In the genomic region with DNA sequence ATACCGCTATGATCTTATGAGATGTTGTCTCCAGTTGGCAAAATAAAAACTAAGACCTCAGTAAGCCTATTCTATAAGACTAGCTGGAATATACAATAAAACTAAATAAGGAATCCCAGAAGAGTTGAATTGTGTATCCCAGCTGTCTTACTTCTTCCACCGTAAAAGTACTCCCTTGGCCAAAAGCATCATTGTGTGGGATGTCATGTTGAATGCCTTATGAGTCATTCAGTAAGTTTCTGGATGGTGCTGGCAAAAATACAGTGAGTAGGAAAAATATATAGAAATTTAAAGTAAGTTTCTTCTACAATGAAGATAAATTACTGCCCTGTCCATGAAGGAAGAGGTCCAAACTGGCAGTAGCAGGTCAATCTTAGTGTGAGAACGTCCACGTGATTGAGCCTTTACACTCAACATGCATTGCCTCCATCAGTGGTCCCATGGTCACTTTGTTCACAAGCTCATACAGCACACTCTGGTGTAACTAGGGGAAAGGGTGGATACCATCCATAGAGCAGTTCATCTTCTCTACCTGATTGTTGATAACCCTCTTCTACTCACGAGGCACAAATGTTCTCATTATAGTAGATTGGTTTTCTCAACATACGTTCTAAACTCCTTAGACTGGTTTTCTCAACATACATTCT, we compare ENCODE assay signal across 9 cellular contexts. TPM values are rescaled to one million over a fixed set of nuclear protein-coding genes. Genes with fewer than 3 reads are reported as not detected.
DNase-seq lines count a peak whose midpoint lies in the region; ATAC-seq, FAIRE-seq and TF ChIP-seq lines count a peak whose summit lies in the region.
"Had no signal": no experiment of that assay in that cellular context is flagged by ENCODE, and none has a peak within 500 bp of the region (broad histone marks: within the 10 kb centered on the region; RNA-seq: fewer than 3 reads in every experiment).

No MANE protein-coding gene starts in this region.

- CTCF ChIA-PET in activated CD8-positive, alpha-beta T cell treated with anti-CD3 and anti-CD28 coated beads, Interleukin-2, amount 10 ng/mL, durations not matched to agents 7 days and 5 days (lab: Charles Lee) = interaction anchor here (0.6 to 3.9 kb wide), 11 partner anchors 9 to 239 kb away, joined by 3 to 19 read pairs (median 4); partner anchors contain the start of genes ABCC10, CRIP3, DLK2 and ZNF318

- POLR2A ChIA-PET in activated CD8-positive, alpha-beta T cell treated with anti-CD3 and anti-CD28 coated beads, Interleukin-2, amount 10 ng/mL, durations not matched to agents 7 days and 5 days (lab: Charles Lee) = interaction anchor here (0.8 to 4.1 kb wide), 2 partner anchors 14 to 47 kb away, joined by 3 to 24 read pairs; partner anchors contain the start of gene ZNF318

- no peaks in the 10 kb centered on the region for H3F3A ChIP-seq in neural progenitor cell (ENCODE audit: low read depth)

- no peaks in the 10 kb centered on the region for H3K79me2 ChIP-seq in DND-41 (ENCODE audit: insufficient read depth, low read length)
- no peaks in the 10 kb centered on the region for H3K79me2 ChIP-seq in keratinocyte (ENCODE audit: control insufficient read depth, insufficient read depth, low read length)
- H3K79me2 ChIP-seq in neural progenitor cell (ENCODE audit: low read depth) = no peaks in the 10 kb centered on the region

- intact Hi-C loops in left cardiac atrium (cut with DNase I) = no loop called here

- ATAC-seq in DND-41 (ENCODE audit: insufficient read depth, low read depth) (peak; percentile 27; the same call in 2 of the 3 replicates), left cardiac atrium (no peak), HG03469 (IDR thresholded peaks at IDR 0.05; ENCODE audit: unreplicated experiment) (no peak)
- no peak for ATAC-seq in activated CD8-positive, alpha-beta T cell treated with anti-CD3 and anti-CD28 coated beads, Interleukin-2, amount 10 ng/mL, durations not matched to agents 7 days and 5 days

- dilution Hi-C loops in keratinocyte (cut with MboI; ENCODE audit: extremely low pct_ligation_motif_present, low sequenced_read_pairs) = no loop called here

- no peak overlapping the region for H2AFZ ChIP-seq in DND-41 (ENCODE audit: low read depth, low read length)
- peak overlapping the region; percentile 55 for H2AFZ ChIP-seq in keratinocyte (ENCODE audit: control insufficient read depth, low read length)
- no peak overlapping the region for H2AFZ ChIP-seq in neural progenitor cell (replicated peaks)

- no peaks in the 10 kb centered on the region for H3K9me3 Mint-ChIP-seq in HFFc6
- H3K9me3 Mint-ChIP-seq in activated CD8-positive, alpha-beta T cell treated with anti-CD3 and anti-CD28 coated beads, Interleukin-2, amount 10 ng/mL, durations not matched to agents 7 days and 5 days (ENCODE audit: insufficient read depth) = no peaks in the 10 kb centered on the region
- no peaks in the 10 kb centered on the region for H3K9me3 Mint-ChIP-seq in neural progenitor cell

- no peaks in the 10 kb centered on the region for H3K9me1 ChIP-seq in keratinocyte (ENCODE audit: control insufficient read depth, extremely low read depth, insufficient read depth, low read length)

- H3K36me3 ChIP-seq in DND-41 (ENCODE audit: insufficient read depth, low read length) (no peaks in the 10 kb centered on the region), keratinocyte (ENCODE audit: control insufficient read depth in 2 of 2, extremely low read depth in 1 of 2, insufficient read depth in 2 of 2, low read length in 2 of 2) (no peaks in the 10 kb centered on the region), neural progenitor cell (no peaks in the 10 kb centered on the region)

- DNase-seq in DND-41 (no peak), HFFc6 (peak; percentile 30), keratinocyte (ENCODE audit: low read depth, low spot score) (no peak), neural progenitor cell (ENCODE audit: low spot score) (no peak), left cardiac atrium (no peak), NK-92 (lab: John Stamatoyannopoulos, UW; ENCODE audit: unreplicated experiment) (no peak)
- DNase-seq in activated CD8-positive, alpha-beta T cell treated with anti-CD3 and anti-CD28 coated beads, Interleukin-2, amount 10 ng/mL, durations not matched to agents 7 days and 5 days = no peak
- DNase-seq: NCI-H2081 had no signal

- H3K4me3 ChIP-seq in DND-41 (ENCODE audit: low read depth in 1 of 2, low read length in 2 of 2) (no peak overlapping the region), keratinocyte (ENCODE audit: control insufficient read depth in 2 of 3, extremely low read depth in 1 of 3, insufficient read depth in 2 of 3, low read depth in 1 of 3, low read length in 3 of 3) (no peak overlapping the region), neural progenitor cell (no peak overlapping the region)

- H3K4me2 ChIP-seq in DND-41 (ENCODE audit: insufficient read depth, low read length) (peak overlapping the region; percentile 37; the same call in 1 of the 2 replicates), keratinocyte (ENCODE audit: control insufficient read depth, extremely low read depth, insufficient read depth, low read depth, low read length) (peak overlapping the region; percentile 25), neural progenitor cell (no peak overlapping the region)

- no peak for TF ChIP-seq CTCF in DND-41 (IDR thresholded peaks at IDR 0.05; ENCODE audit: borderline replicate concordance, extremely low read depth, low read length, poor library complexity, severe bottlenecking)
- no peak for TF ChIP-seq CTCF in HFFc6 (IDR thresholded peaks at IDR 0.05)
- no peak for TF ChIP-seq CTCF in keratinocyte (optimal IDR thresholded peaks at IDR 0.05 in 1 of 3, IDR thresholded peaks at IDR 0.05 in 1 of 3, conservative IDR thresholded peaks at IDR 0.05 in 1 of 3; ENCODE audit: extremely low read depth in 1 of 3, insufficient read depth in 2 of 3, low read length in 3 of 3)
- TF ChIP-seq CTCF in neural progenitor cell (IDR thresholded peaks at IDR 0.05) = no peak

- H3K27ac Mint-ChIP-seq in HFFc6 (no peak overlapping the region), neural progenitor cell (no peak overlapping the region)
- H3K27ac Mint-ChIP-seq in activated CD8-positive, alpha-beta T cell treated with anti-CD3 and anti-CD28 coated beads, Interleukin-2, amount 10 ng/mL, durations not matched to agents 7 days and 5 days = peak overlapping the region; percentile 91

- H4K20me1 ChIP-seq in DND-41 (ENCODE audit: insufficient read depth, low read length) (no peaks in the 10 kb centered on the region), keratinocyte (ENCODE audit: control insufficient read depth, extremely low read depth, insufficient read depth, low read length) (no peaks in the 10 kb centered on the region), neural progenitor cell (ENCODE audit: low read depth) (no peaks in the 10 kb centered on the region)

- H3K4me3 Mint-ChIP-seq in HFFc6 = no peak overlapping the region
- H3K4me3 Mint-ChIP-seq in activated CD8-positive, alpha-beta T cell treated with anti-CD3 and anti-CD28 coated beads, Interleukin-2, amount 10 ng/mL, durations not matched to agents 7 days and 5 days = peak overlapping the region; percentile 50
- no peak overlapping the region for H3K4me3 Mint-ChIP-seq in neural progenitor cell

- peaks cover 15% of the 10 kb centered on the region for H3K4me1 Mint-ChIP-seq in HFFc6 (ENCODE audit: low read depth)
- peaks cover 44% of the 10 kb centered on the region for H3K4me1 Mint-ChIP-seq in activated CD8-positive, alpha-beta T cell treated with anti-CD3 and anti-CD28 coated beads, Interleukin-2, amount 10 ng/mL, durations not matched to agents 7 days and 5 days (ENCODE audit: low read depth)
- H3K4me1 Mint-ChIP-seq in neural progenitor cell = no peaks in the 10 kb centered on the region

- FAIRE-seq in keratinocyte (lab: Jason Lieb, UNC) = peak; percentile 68

- H3K9me3 ChIP-seq in DND-41 (ENCODE audit: insufficient read depth, low read length, severe bottlenecking) (peaks cover 2% of the 10 kb centered on the region), keratinocyte (ENCODE audit: control insufficient read depth, low read depth, low read length) (no peaks in the 10 kb centered on the region), neural progenitor cell (ENCODE audit: low read depth) (no peaks in the 10 kb centered on the region)

- no peak overlapping the region for H3K9ac ChIP-seq in DND-41 (ENCODE audit: low read depth, low read length)
- H3K9ac ChIP-seq in keratinocyte (ENCODE audit: control insufficient read depth, extremely low read depth, insufficient read depth, low read length) = no peak overlapping the region
- H3K9ac ChIP-seq in neural progenitor cell = no peak overlapping the region

- H3K36me3 Mint-ChIP-seq in HFFc6 (ENCODE audit: low read depth) (no peaks in the 10 kb centered on the region), neural progenitor cell (no peaks in the 10 kb centered on the region)
- peaks cover 12% of the 10 kb centered on the region for H3K36me3 Mint-ChIP-seq in activated CD8-positive, alpha-beta T cell treated with anti-CD3 and anti-CD28 coated beads, Interleukin-2, amount 10 ng/mL, durations not matched to agents 7 days and 5 days (ENCODE audit: low read depth)

- H3K27ac ChIP-seq in DND-41 (ENCODE audit: low read length) = no peak overlapping the region
- peak overlapping the region; percentile 59 for H3K27ac ChIP-seq in keratinocyte (ENCODE audit: control insufficient read depth, insufficient read depth, low read length)
- H3K27ac ChIP-seq in neural progenitor cell = no peak overlapping the region

- peaks cover 10% of the 10 kb centered on the region for H3K27me3 Mint-ChIP-seq in HFFc6 (ENCODE audit: insufficient read depth)
- peaks cover 48% of the 10 kb centered on the region for H3K27me3 Mint-ChIP-seq in activated CD8-positive, alpha-beta T cell treated with anti-CD3 and anti-CD28 coated beads, Interleukin-2, amount 10 ng/mL, durations not matched to agents 7 days and 5 days (ENCODE audit: low read depth)
- no peaks in the 10 kb centered on the region for H3K27me3 Mint-ChIP-seq in neural progenitor cell (ENCODE audit: insufficient read depth, low read depth)

- H3K4me1 ChIP-seq in DND-41 (ENCODE audit: insufficient read depth, low read length) (peaks cover 28% of the 10 kb centered on the region), keratinocyte (ENCODE audit: control insufficient read depth, extremely low read depth, insufficient read depth, low read length) (peaks cover 12% of the 10 kb centered on the region), neural progenitor cell (no peaks in the 10 kb centered on the region)

- H3K27me3 ChIP-seq in DND-41 (ENCODE audit: insufficient read depth, low read length, poor library complexity) (peaks cover 25% of the 10 kb centered on the region), keratinocyte (ENCODE audit: control insufficient read depth, extremely low read depth, insufficient read depth, low read length) (no peaks in the 10 kb centered on the region), neural progenitor cell (peaks cover 10% of the 10 kb centered on the region)

RNA-seq across cellular contexts. Expression of gene ZNF318, which starts 13.7 kb away (rescaled TPM):
- 10 to 100 TPM; 11.1 to 13.3 (median 11.8) TPM for total RNA-seq in HFFc6 (2021; fragmentation: NEBNext Ultra II Directional; extraction: Animal tissue kit (Norgen Biotek cat#: 25700))
- total RNA-seq in activated CD8-positive, alpha-beta T cell treated with anti-CD3 and anti-CD28 coated beads, Interleukin-2, amount 10 ng/mL, durations not matched to agents 7 days and 5 days = 1 to 10 TPM; 6.7 to 7.0 TPM
- polyA plus RNA-seq in keratinocyte = 11.4 to 15.9 TPM (median 14.6 TPM) in 3 replicates
- polyA plus RNA-seq in keratinocyte (2011; ENCODE audit: low read depth) = 7.6 TPM
- polyA plus RNA-seq in keratinocyte (2011; cell fraction: cytosol; rRNA removed) = 7.9 and 12.9 TPM in 2 replicates
- polyA plus RNA-seq in keratinocyte (2011; cell fraction: nucleus; rRNA removed) = 29.3 and 36.5 TPM in 2 replicates
- polyA plus RNA-seq in keratinocyte (2012; ENCODE audit: low replicate concordance) = 5.6 and 11.5 TPM in 2 replicates
- polyA minus RNA-seq in keratinocyte = 27.8 to 33.7 TPM (median 29.8 TPM) in 3 replicates
- polyA minus RNA-seq in keratinocyte (2011; cell fraction: cytosol; rRNA and poly(A)+ RNA removed) = 13.2 TPM
- polyA minus RNA-seq in keratinocyte (2011; cell fraction: nucleus; rRNA and poly(A)+ RNA removed) = 19.5 and 30.5 TPM in 2 replicates
- total RNA-seq in neural progenitor cell (ENCODE audit: low replicate concordance) = 17.6 TPM in 2 replicates
- 10 to 100 TPM in 1 of 2 donors, 1 to 10 TPM in 1; 9.8 to 10.0 TPM for total RNA-seq in left cardiac atrium

RNA-seq across cellular contexts. Expression of gene ABCC10, which starts 44.2 kb away (rescaled TPM):
- total RNA-seq in HFFc6 (2021; fragmentation: NEBNext Ultra II Directional; extraction: Animal tissue kit (Norgen Biotek cat#: 25700)) = 10 to 100 TPM; 26.2 to 41.6 (median 30.3) TPM
- 10 to 100 TPM; 38.8 to 39.8 TPM for total RNA-seq in activated CD8-positive, alpha-beta T cell treated with anti-CD3 and anti-CD28 coated beads, Interleukin-2, amount 10 ng/mL, durations not matched to agents 7 days and 5 days
- polyA plus RNA-seq in keratinocyte = 17.9 to 30.1 TPM (median 23.0 TPM) in 3 replicates
- polyA plus RNA-seq in keratinocyte (2011; ENCODE audit: low read depth) = 3.5 TPM
- polyA plus RNA-seq in keratinocyte (2011; cell fraction: cytosol; rRNA removed) = 9.9 and 14.6 TPM in 2 replicates
- polyA plus RNA-seq in keratinocyte (2011; cell fraction: nucleus; rRNA removed) = 103 and 119 TPM in 2 replicates
- 13.7 and 28.9 TPM in 2 replicates for polyA plus RNA-seq in keratinocyte (2012; ENCODE audit: low replicate concordance)
- 33.9 to 46.4 TPM (median 35.0 TPM) in 3 replicates for polyA minus RNA-seq in keratinocyte
- 29.9 TPM for polyA minus RNA-seq in keratinocyte (2011; cell fraction: cytosol; rRNA and poly(A)+ RNA removed)
- polyA minus RNA-seq in keratinocyte (2011; cell fraction: nucleus; rRNA and poly(A)+ RNA removed) = 84.7 and 90.7 TPM in 2 replicates
- 10.1 and 14.6 TPM in 2 replicates for total RNA-seq in neural progenitor cell (ENCODE audit: low replicate concordance)
- 10 to 100 TPM; 12.5 to 13.7 TPM for total RNA-seq in left cardiac atrium
